ENCODE assay signal across 20 cellular contexts in the genomic region with DNA sequence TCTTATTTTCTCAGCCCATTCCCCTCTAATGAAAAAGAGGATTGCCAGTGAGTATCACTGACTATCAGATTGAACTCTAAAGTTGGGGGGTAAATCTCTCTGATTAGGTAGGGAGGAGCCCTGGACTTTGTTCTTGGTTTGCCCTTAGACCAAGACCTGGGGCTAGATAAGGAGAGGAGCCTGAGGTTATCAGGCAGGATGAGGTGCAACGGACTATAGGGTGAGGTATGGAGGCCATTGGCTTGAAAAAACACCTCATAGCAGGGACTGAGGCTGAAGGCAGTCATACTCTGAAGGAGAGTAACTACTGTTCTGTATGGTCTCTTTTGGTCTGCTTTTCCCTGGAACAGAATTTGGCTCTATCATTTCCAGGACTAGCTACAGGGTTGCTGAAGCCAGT. TPM values are rescaled to one million over a fixed set of nuclear protein-coding genes. Genes with fewer than 3 reads are reported as not detected.
DNase-seq lines count a peak whose midpoint lies in the region; ATAC-seq and TF ChIP-seq lines count a peak whose summit lies in the region.
"Had no signal": no experiment of that assay in that cellular context is flagged by ENCODE, and none has a peak within 500 bp of the region (broad histone marks: within the 10 kb centered on the region; RNA-seq: fewer than 3 reads in every experiment).

No MANE protein-coding gene starts in this region.

- H3K9me3 ChIP-seq in PC-9 (ENCODE audit: insufficient read depth, low read depth) (no peaks in the 10 kb centered on the region), hepatocyte (ENCODE audit: low read depth) (no peaks in the 10 kb centered on the region), skeletal muscle satellite cell (replicated peaks; ENCODE audit: low read length) (no peaks in the 10 kb centered on the region)
- H3K9me3 ChIP-seq: lower lobe of right lung, vagina had no signal

- peaks cover under 1% of the 10 kb centered on the region for H3K36me3 ChIP-seq in PC-9 (ENCODE audit: low read depth)
- no peaks in the 10 kb centered on the region for H3K36me3 ChIP-seq in hepatocyte (replicated peaks; ENCODE audit: insufficient read depth, low read depth)
- H3K36me3 ChIP-seq in skeletal muscle satellite cell (ENCODE audit: insufficient read depth, low read length): peaks cover 5% of the 10 kb centered on the region
- H3K36me3 ChIP-seq: lower lobe of right lung, vagina had no signal

- H3K4me3 ChIP-seq in PC-9: no peak overlapping the region
- H3K4me3 ChIP-seq in hepatocyte: no peak overlapping the region
- no peak overlapping the region for H3K4me3 ChIP-seq in skeletal muscle satellite cell (ENCODE audit: low read length)
- H3K4me3 ChIP-seq: lower lobe of right lung, vagina had no signal

- no peak overlapping the region for H3K27ac Mint-ChIP-seq in activated CD4-positive, alpha-beta T cell treated with anti-CD3 and anti-CD28 coated beads, Interleukin-2, amount 10 ng/mL, durations not matched to agents 24 days and 14 days
- H3K27ac Mint-ChIP-seq in stimulated activated naive B cell treated with anti-CD40 and anti-IgM and Interleukin-4, amounts not matched to agents 10 μg/mL and 1 μg/mL and 100 μg/mL, for 72 hours: no peak overlapping the region
- H3K27ac Mint-ChIP-seq: H9, progenitor cell of endocrine pancreas had no signal

- no peak overlapping the region for H3K4me3 Mint-ChIP-seq in activated CD4-positive, alpha-beta T cell treated with anti-CD3 and anti-CD28 coated beads, Interleukin-2, amount 10 ng/mL, durations not matched to agents 24 days and 14 days
- H3K4me3 Mint-ChIP-seq in stimulated activated naive B cell treated with anti-CD40 and anti-IgM and Interleukin-4, amounts not matched to agents 10 μg/mL and 1 μg/mL and 100 μg/mL, for 72 hours: no peak overlapping the region
- H3K4me3 Mint-ChIP-seq: activated CD4-positive, alpha-beta T cell treated with anti-CD3 and anti-CD28 coated beads, Interleukin-2, amount 10 ng/mL, durations not matched to agents 7 days and 5 days; H9 had no signal

- no peaks in the 10 kb centered on the region for H3K27me3 Mint-ChIP-seq in activated CD4-positive, alpha-beta T cell treated with anti-CD3 and anti-CD28 coated beads, Interleukin-2, amount 10 ng/mL, durations not matched to agents 24 days and 14 days
- H3K27me3 Mint-ChIP-seq in stimulated activated naive B cell treated with anti-CD40 and anti-IgM and Interleukin-4, amounts not matched to agents 10 μg/mL and 1 μg/mL and 100 μg/mL, for 72 hours: peaks cover 1 to 2% of the 10 kb centered on the region in 2 donors
- H3K27me3 Mint-ChIP-seq: activated CD4-positive, alpha-beta T cell treated with anti-CD3 and anti-CD28 coated beads, Interleukin-2, amount 10 ng/mL, durations not matched to agents 7 days and 5 days; effector memory CD8-positive, alpha-beta T cell; progenitor cell of endocrine pancreas had no signal

- peaks cover 15% of the 10 kb centered on the region for H3F3A ChIP-seq in PC-9 (ENCODE audit: insufficient read depth, low read depth)

- peaks cover 50% of the 10 kb centered on the region for H3K4me1 Mint-ChIP-seq in activated CD4-positive, alpha-beta T cell treated with anti-CD3 and anti-CD28 coated beads, Interleukin-2, amount 10 ng/mL, durations not matched to agents 24 days and 14 days
- peaks cover 41 to 55% of the 10 kb centered on the region in 2 donors for H3K4me1 Mint-ChIP-seq in stimulated activated naive B cell treated with anti-CD40 and anti-IgM and Interleukin-4, amounts not matched to agents 10 μg/mL and 1 μg/mL and 100 μg/mL, for 72 hours

- H3K27me3 ChIP-seq in PC-9 (ENCODE audit: insufficient read depth, low read depth) (no peaks in the 10 kb centered on the region), hepatocyte (no peaks in the 10 kb centered on the region), skeletal muscle satellite cell (ENCODE audit: control insufficient read depth, insufficient read depth, low read length) (no peaks in the 10 kb centered on the region)
- H3K27me3 ChIP-seq: vagina had no signal

- no peaks in the 10 kb centered on the region for H3K9me3 Mint-ChIP-seq in activated CD4-positive, alpha-beta T cell treated with anti-CD3 and anti-CD28 coated beads, Interleukin-2, amount 10 ng/mL, durations not matched to agents 24 days and 14 days
- peaks cover under 1 to 1% of the 10 kb centered on the region in 2 donors for H3K9me3 Mint-ChIP-seq in stimulated activated naive B cell treated with anti-CD40 and anti-IgM and Interleukin-4, amounts not matched to agents 10 μg/mL and 1 μg/mL and 100 μg/mL, for 72 hours

- peak; percentile 51 for DNase-seq in activated CD4-positive, alpha-beta T cell treated with anti-CD3 and anti-CD28 coated beads, Interleukin-2, amount 10 ng/mL, durations not matched to agents 24 days and 14 days
- DNase-seq in activated CD4-positive, alpha-beta T cell treated with anti-CD3 and anti-CD28 coated beads for 4 hours: no peak
- DNase-seq in PC-9: no peak
- DNase-seq in hepatocyte (ENCODE audit: low spot score): no peak
- no peak for DNase-seq in stimulated activated naive B cell treated with anti-CD40 and anti-IgM and Interleukin-4, amounts not matched to agents 10 μg/mL and 1 μg/mL and 100 μg/mL, for 72 hours
- DNase-seq: activated CD4-positive, alpha-beta T cell treated with anti-CD3 and anti-CD28 coated beads, Interleukin-2, amount 10 ng/mL, durations not matched to agents 7 days and 5 days; activated gamma-delta T cell; effector memory CD8-positive, alpha-beta T cell; H9; lower lobe of right lung; NCI-H1694; NCI-H226; stimulated activated CD8-positive, alpha-beta memory T cell treated with anti-CD3 and anti-CD28 coated beads, Interleukin-4, amount 100 ng/mL, for 48 hours; substantia nigra had no signal

- BruUV-seq in PC-9 (replicated peaks; lab: Mats Ljungman, UMichigan): TSS peak; percentile 32

- ATAC-seq in stimulated activated naive B cell treated with anti-CD40 and anti-IgM and Interleukin-4, amounts not matched to agents 10 μg/mL and 1 μg/mL and 100 μg/mL, for 72 hours (replicated peaks): no peak
- no peak for ATAC-seq in HG02798 (IDR thresholded peaks at IDR 0.05; ENCODE audit: poor library complexity, unreplicated experiment)
- no peak for ATAC-seq in GM18505 (IDR thresholded peaks at IDR 0.05; ENCODE audit: unreplicated experiment)
- ATAC-seq: effector memory CD8-positive, alpha-beta T cell; lower lobe of right lung had no signal

- H3K4me1 ChIP-seq in PC-9 (replicated peaks; ENCODE audit: insufficient read depth) (peaks cover 57% of the 10 kb centered on the region), hepatocyte (ENCODE audit: insufficient read depth) (peaks cover 39% of the 10 kb centered on the region), skeletal muscle satellite cell (ENCODE audit: control insufficient read depth, insufficient read depth, low read length) (peaks cover 42% of the 10 kb centered on the region)

- POLR2A ChIA-PET in PC-9 (lab: Charles Lee; ENCODE audit: unreplicated experiment): no interaction called here

- peaks cover 68% of the 10 kb centered on the region for H3K79me2 ChIP-seq in PC-9 (ENCODE audit: low read depth)
- peaks cover 69% of the 10 kb centered on the region for H3K79me2 ChIP-seq in hepatocyte

- H3K27ac ChIP-seq in PC-9 (no peak overlapping the region), hepatocyte (peak overlapping the region; percentile 81)
- H3K27ac ChIP-seq: C4-2B, lower lobe of right lung, vagina had no signal

- intact Hi-C loops in activated CD4-positive, alpha-beta T cell treated with anti-CD3 and anti-CD28 coated beads, Interleukin-2, amount 10 ng/mL, durations not matched to agents 24 days and 14 days (cut with micrococcal nuclease): no loop called here
- intact Hi-C loops in PC-9 (cut with micrococcal nuclease; ENCODE audit: unreplicated experiment): no loop called here

- TF ChIP-seq POLR2A in GM18505 (IDR thresholded peaks at IDR 0.05; ENCODE audit: borderline replicate concordance, extremely low read depth, insufficient read depth, insufficient read length): no peak

- H3K9ac ChIP-seq in skeletal muscle satellite cell (ENCODE audit: low read depth, low read length): no peak overlapping the region

- CTCF ChIA-PET in PC-9 (lab: Charles Lee): no interaction called here

- H2AFZ ChIP-seq in PC-9 (no peak overlapping the region), hepatocyte (no peak overlapping the region)

- H3K9me2 ChIP-seq in PC-9 (ENCODE audit: insufficient read depth) (no peaks in the 10 kb centered on the region), hepatocyte (replicated peaks; ENCODE audit: insufficient read depth) (no peaks in the 10 kb centered on the region)

- H3K36me3 Mint-ChIP-seq in activated CD4-positive, alpha-beta T cell treated with anti-CD3 and anti-CD28 coated beads, Interleukin-2, amount 10 ng/mL, durations not matched to agents 24 days and 14 days (ENCODE audit: low read depth): no peaks in the 10 kb centered on the region
- H3K36me3 Mint-ChIP-seq in stimulated activated naive B cell treated with anti-CD40 and anti-IgM and Interleukin-4, amounts not matched to agents 10 μg/mL and 1 μg/mL and 100 μg/mL, for 72 hours: peaks cover 1 to 3% of the 10 kb centered on the region in 2 donors

- 79% methylated on average over 1 of the region's 1 CpG for WGBS in hepatocyte (ENCODE audit: low lambda C conversion rate, missing lambda C conversion rate)

- TF ChIP-seq CTCF in PC-9 (conservative IDR thresholded peaks at IDR 0.05) (no peak), hepatocyte (IDR thresholded peaks at IDR 0.05; ENCODE audit: poor library complexity) (no peak)

- H3K4me2 ChIP-seq in PC-9 (peak overlapping the region; percentile 88), hepatocyte (peak overlapping the region; percentile 84), skeletal muscle satellite cell (ENCODE audit: low read length) (peak overlapping the region; percentile 82)

- no peaks in the 10 kb centered on the region; the same call in 1 of the 2 replicates for H4K20me1 ChIP-seq in PC-9 (ENCODE audit: insufficient read depth)
- H4K20me1 ChIP-seq in hepatocyte (ENCODE audit: insufficient read depth, poor library complexity, severe bottlenecking): peaks cover 12% of the 10 kb centered on the region

RNA-seq across cellular contexts. Expression of a gene that starts 2.5 kb away (rescaled TPM):
- 11.9 and 14.4 TPM in 2 replicates for total RNA-seq in activated CD4-positive, alpha-beta T cell treated with anti-CD3 and anti-CD28 coated beads, Interleukin-2, amount 10 ng/mL, durations not matched to agents 24 days and 14 days
- total RNA-seq in PC-9 (2021) (40.5 TPM in 2 replicates), hepatocyte (24.1 and 30.8 TPM in 2 replicates)
- polyA plus RNA-seq in hepatocyte: 14.2 and 21.0 TPM in 2 replicates
- total RNA-seq in skeletal muscle satellite cell (2012; rRNA removed): 20.3 and 20.8 TPM in 2 replicates
